Comparison of ENCODE assay signal across 1 cellular context in the genomic region with DNA sequence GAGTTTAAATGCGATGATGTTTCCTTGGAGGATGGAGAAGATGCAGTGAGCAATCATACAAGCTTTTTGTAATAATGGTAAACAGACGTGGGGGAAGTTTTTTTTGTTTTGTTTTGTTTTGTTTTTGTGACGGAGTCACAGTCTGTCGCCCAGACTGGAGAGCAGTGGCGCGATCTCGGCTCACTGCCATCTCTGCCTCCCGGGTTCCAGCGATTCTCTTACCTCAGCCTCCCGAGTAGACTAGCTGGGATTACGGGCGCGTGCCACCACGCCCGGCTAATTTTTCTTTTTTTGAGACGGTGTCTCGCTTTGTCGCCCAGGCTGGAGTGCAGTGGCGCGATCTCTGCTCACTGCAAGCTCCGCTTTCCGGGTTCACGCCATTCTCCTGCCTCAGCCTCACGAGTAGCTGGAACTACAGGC.
TF ChIP-seq lines count a peak whose summit lies in the region.
"Not testable (repeated sequence)": the region's sequence is repeated elsewhere in the genome, so short reads cannot be mapped to it uniquely, and the experiment has no call there.

No MANE protein-coding gene starts in this region.

TF ChIP-seq in K562, 482 proteins besides CTCF, POLR2A, EP300 and RAD21:
- not testable (repeated sequence) for TF ChIP-seq TEAD4 (IDR thresholded peaks at IDR 0.05; ENCODE audit: low read length)
- 0 out of 2 replicates have a peak, but pooled peaks have one; percentile 24 for TF ChIP-seq TEAD4 (CRISPR knock-in tag; IDR thresholded peaks at IDR 0.05; ENCODE audit: borderline replicate concordance)
- 0 out of 2 replicates have a peak, but pooled peaks have one; percentile 62 for TF ChIP-seq KAT7 (CRISPR knock-in tag; IDR thresholded peaks at IDR 0.05; ENCODE audit: borderline replicate concordance)
- peak; percentile 32; the same call in 1 of the 2 replicates for TF ChIP-seq NFIC (IDR thresholded peaks at IDR 0.05)
- TF ChIP-seq, protein P1, sequence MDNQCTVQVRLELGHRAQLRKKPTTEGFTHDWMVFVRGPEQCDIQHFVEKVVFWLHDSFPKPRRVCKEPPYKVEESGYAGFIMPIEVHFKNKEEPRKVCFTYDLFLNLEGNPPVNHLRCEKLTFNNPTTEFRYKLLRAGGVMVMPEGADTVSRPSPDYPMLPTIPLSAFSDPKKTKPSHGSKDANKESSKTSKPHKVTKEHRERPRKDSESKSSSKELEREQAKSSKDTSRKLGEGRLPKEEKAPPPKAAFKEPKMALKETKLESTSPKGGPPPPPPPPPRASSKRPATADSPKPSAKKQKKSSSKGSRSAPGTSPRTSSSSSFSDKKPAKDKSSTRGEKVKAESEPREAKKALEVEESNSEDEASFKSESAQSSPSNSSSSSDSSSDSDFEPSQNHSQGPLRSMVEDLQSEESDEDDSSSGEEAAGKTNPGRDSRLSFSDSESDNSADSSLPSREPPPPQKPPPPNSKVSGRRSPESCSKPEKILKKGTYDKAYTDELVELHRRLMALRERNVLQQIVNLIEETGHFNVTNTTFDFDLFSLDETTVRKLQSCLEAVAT (IDR thresholded peaks at IDR 0.05) = peak; percentile 9 to 74; a peak in 3 of 4 replicates
